1 cellular context compared by ENCODE assay signal in the genomic region with DNA sequence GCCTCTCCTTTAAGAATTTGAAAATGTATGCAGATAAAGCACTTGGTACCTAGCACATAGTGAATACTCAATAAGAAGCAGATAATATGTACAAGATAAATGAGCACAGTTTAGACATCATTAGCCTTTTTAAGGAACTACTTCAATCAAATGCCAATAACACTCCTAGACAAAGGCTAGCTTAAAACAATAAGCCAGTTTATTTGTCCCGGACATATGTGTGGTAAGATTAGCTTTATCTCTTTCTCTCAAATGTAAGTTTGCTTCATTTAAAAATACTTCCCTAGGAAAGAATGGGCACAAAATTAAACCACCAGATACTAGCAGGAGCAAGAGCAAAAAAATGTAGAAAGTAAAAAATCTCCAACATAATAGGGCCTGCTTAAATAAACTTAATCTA.
TF ChIP-seq lines count a peak whose summit lies in the region.

No MANE protein-coding gene starts in this region.

TF ChIP-seq in K562, 482 proteins besides CTCF, POLR2A, EP300 and RAD21 (continued from another document):
- TF ChIP-seq, protein P1, sequence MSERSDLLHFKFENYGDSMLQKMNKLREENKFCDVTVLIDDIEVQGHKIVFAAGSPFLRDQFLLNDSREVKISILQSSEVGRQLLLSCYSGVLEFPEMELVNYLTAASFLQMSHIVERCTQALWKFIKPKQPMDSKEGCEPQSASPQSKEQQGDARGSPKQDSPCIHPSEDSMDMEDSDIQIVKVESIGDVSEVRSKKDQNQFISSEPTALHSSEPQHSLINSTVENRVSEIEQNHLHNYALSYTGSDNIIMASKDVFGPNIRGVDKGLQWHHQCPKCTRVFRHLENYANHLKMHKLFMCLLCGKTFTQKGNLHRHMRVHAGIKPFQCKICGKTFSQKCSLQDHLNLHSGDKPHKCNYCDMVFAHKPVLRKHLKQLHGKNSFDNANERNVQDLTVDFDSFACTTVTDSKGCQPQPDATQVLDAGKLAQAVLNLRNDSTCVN (CRISPR knock-in tag; IDR thresholded peaks at IDR 0.05), result no peak
- TF ChIP-seq MTA3 (IDR thresholded peaks at IDR 0.05; ENCODE audit: borderline replicate concordance) (no peak), SOX6 (IDR thresholded peaks at IDR 0.05) (peak; percentile 95), SRSF9 (IDR thresholded peaks at IDR 0.05; ENCODE audit: borderline replicate concordance, low read depth, low read length) (no peak), SAFB2 (IDR thresholded peaks at IDR 0.05; ENCODE audit: borderline replicate concordance, low read depth, low read length, severe bottlenecking) (no peak), NR3C1 (CRISPR knock-in tag; IDR thresholded peaks at IDR 0.05) (no peak), KLF16 (IDR thresholded peaks at IDR 0.05) (no peak), PTBP1 (IDR thresholded peaks at IDR 0.05; ENCODE audit: low read depth, low read length) (no peak)
- TF ChIP-seq, protein P2, sequence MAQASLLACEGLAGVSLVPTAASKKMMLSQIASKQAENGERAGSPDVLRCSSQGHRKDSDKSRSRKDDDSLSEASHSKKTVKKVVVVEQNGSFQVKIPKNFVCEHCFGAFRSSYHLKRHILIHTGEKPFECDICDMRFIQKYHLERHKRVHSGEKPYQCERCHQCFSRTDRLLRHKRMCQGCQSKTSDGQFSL (CRISPR knock-in tag; IDR thresholded peaks at IDR 0.05), result no peak
- TF ChIP-seq, protein P2 (tag; IDR thresholded peaks at IDR 0.05), result no peak
